24 cellular contexts compared by ENCODE assay signal in the genomic region with DNA sequence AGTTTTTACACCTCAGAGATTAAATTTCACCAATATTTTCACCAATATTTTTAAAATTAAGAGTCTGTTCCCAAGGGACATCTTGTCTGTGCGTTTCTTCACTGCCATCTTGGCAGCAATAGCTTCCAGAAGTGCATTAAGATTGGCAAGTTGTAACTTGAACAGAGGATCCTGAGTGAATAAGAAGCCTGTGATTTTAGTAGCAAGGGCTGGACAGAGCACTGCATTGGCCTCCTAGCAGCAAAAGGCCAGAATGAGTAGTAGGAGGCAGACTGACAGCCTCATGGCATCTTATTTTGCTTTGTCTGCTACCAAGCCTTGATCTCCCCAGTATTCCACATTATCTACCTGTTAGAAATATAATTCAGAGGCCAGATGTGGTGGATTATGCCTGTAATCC.
"Had no signal": no experiment of that assay in that cellular context is flagged by ENCODE, and none has a peak within 500 bp of the region (broad histone marks: within the 10 kb centered on the region; RNA-seq: fewer than 3 reads in every experiment).

No MANE protein-coding gene starts in this region.

- H3K9me3 Mint-ChIP-seq: mesothelial cell of epicardium; naive B cell; natural killer cell; stimulated activated naive B cell treated with anti-CD40 and anti-IgM and Interleukin-4, amounts not matched to agents 10 μg/mL and 1 μg/mL and 100 μg/mL, for 72 hours had no signal

- H3K27me3 Mint-ChIP-seq: progenitor cell of endocrine pancreas had no signal

- H3K4me1 Mint-ChIP-seq: immature natural killer cell; naive B cell; natural killer cell; stimulated activated naive B cell treated with anti-CD40 and anti-IgM and Interleukin-4, amounts not matched to agents 10 μg/mL and 1 μg/mL and 100 μg/mL, for 72 hours had no signal

- H3K9me3 ChIP-seq: left ventricle myocardium inferior, ovary, stomach, testis, thyroid gland, transverse colon, upper lobe of left lung, vagina had no signal

- H3K4me1 ChIP-seq: left ventricle myocardium inferior, testis, thyroid gland, transverse colon, vagina had no signal

- H3K36me3 Mint-ChIP-seq: immature natural killer cell; mesothelial cell of epicardium; naive B cell; natural killer cell; stimulated activated naive B cell treated with anti-CD40 and anti-IgM and Interleukin-4, amounts not matched to agents 10 μg/mL and 1 μg/mL and 100 μg/mL, for 72 hours had no signal

- ATAC-seq: natural killer cell; right cardiac atrium; sciatic nerve; stimulated activated naive B cell treated with anti-CD40 and anti-IgM and Interleukin-4, amounts not matched to agents 10 μg/mL and 1 μg/mL and 100 μg/mL, for 72 hours; stimulated activated naive CD8-positive, alpha-beta T cell treated with anti-CD3 and anti-CD28 coated beads, Interleukin-15, Interleukin-2, amounts not matched to agents 100 U/mL and 50 U/mL, for 24 hours had no signal

- H3K4me3 ChIP-seq: left ventricle myocardium inferior, ovary, skin epidermis, stomach, testis, thyroid gland, transverse colon, upper lobe of left lung, vagina had no signal

- H3K27ac ChIP-seq: left ventricle myocardium inferior, ovary, stomach, testis, thyroid gland, transverse colon, upper lobe of left lung, vagina had no signal

- DNase-seq: hippocampal formation; immature natural killer cell; left ventricle myocardium inferior; mesendoderm; naive B cell; natural killer cell; ovary; right cardiac atrium; stimulated activated CD4-positive, alpha-beta T cell treated with anti-CD3 and anti-CD28 coated beads, Interleukin-12 subunit alpha, Interleukin-12 subunit beta, amount 100 ng/mL, for 4 hours; stimulated activated CD4-positive, alpha-beta T cell treated with anti-CD3 and anti-CD28 coated beads, Interleukin-15, amount 100 ng/mL, for 24 hours; stimulated activated CD4-positive, alpha-beta T cell treated with anti-CD3 and anti-CD28 coated beads, Interleukin-2, amount 100 ng/mL, for 24 hours; stimulated activated CD4-positive, alpha-beta T cell treated with anti-CD3 and anti-CD28 coated beads, Interleukin-4, amount 100 ng/mL, for 1 hour; stimulated activated naive B cell treated with anti-CD40 and anti-IgM and Interleukin-4, amounts not matched to agents 10 μg/mL and 1 μg/mL and 100 μg/mL, for 72 hours; stimulated activated naive CD8-positive, alpha-beta T cell treated with anti-CD3 and anti-CD28 coated beads, Interleukin-15, Interleukin-2, amounts not matched to agents 100 U/mL and 50 U/mL, for 24 hours; stomach; testis; thyroid gland; transverse colon; upper lobe of left lung had no signal

- H3K4me3 Mint-ChIP-seq: immature natural killer cell; mesothelial cell of epicardium; naive B cell; natural killer cell; stimulated activated naive B cell treated with anti-CD40 and anti-IgM and Interleukin-4, amounts not matched to agents 10 μg/mL and 1 μg/mL and 100 μg/mL, for 72 hours had no signal

- H3K36me3 ChIP-seq: left ventricle myocardium inferior, ovary, stomach, thyroid gland, transverse colon, upper lobe of left lung, vagina had no signal

- H3K27me3 ChIP-seq: ovary, stomach, testis, thyroid gland, transverse colon, upper lobe of left lung, vagina had no signal

- H3K27ac Mint-ChIP-seq: immature natural killer cell; mesothelial cell of epicardium; naive B cell; natural killer cell; progenitor cell of endocrine pancreas; stimulated activated naive B cell treated with anti-CD40 and anti-IgM and Interleukin-4, amounts not matched to agents 10 μg/mL and 1 μg/mL and 100 μg/mL, for 72 hours had no signal
